20 cellular contexts compared by ENCODE assay signal in genomic region chr16:49179714-49180330, GRCh38.
DNase-seq lines count a peak whose midpoint lies in the region; ATAC-seq, FAIRE-seq and TF ChIP-seq lines count a peak whose summit lies in the region.
"Had no signal": no experiment of that assay in that cellular context is flagged by ENCODE, and none has a peak within 500 bp of the region (broad histone marks: within the 10 kb centered on the region; RNA-seq: fewer than 3 reads in every experiment).

No MANE protein-coding gene starts in this region.

- peaks cover 3% of the 10 kb centered on the region for H3K4me1 Mint-ChIP-seq in progenitor cell of endocrine pancreas (ENCODE audit: low read depth)
- H3K4me1 Mint-ChIP-seq in chondrocyte (ENCODE audit: low read depth), result no peaks in the 10 kb centered on the region

- 0 out of 2 replicates have a peak overlapping the region, but pooled peaks have one; percentile 43 for H2AFZ ChIP-seq in H1 (ENCODE audit: low read length)
- H2AFZ ChIP-seq: GM23248 had no signal

- CTCF ChIA-PET in HEK293 (lab: Yijun Ruan, JAX), result no interaction called here
- CTCF ChIA-PET in H1 (lab: Charles Lee; ENCODE audit: partially characterized antibody), result interaction anchor here (0.7 to 2.2 kb wide), 8 partner anchors 9 to 169 kb away, joined by 3 to 10 read pairs (median 4); no protein-coding TSS in a partner anchor

- TF ChIP-seq POLR2A in H1 (IDR thresholded peaks at IDR 0.05; ENCODE audit: control extremely low read depth in 1 of 2, low read depth in 2 of 2, low read length in 2 of 2), result no peak

- peak overlapping the region; percentile 20; the same call in 1 of the 2 replicates for H2BK15ac ChIP-seq in H1 (ENCODE audit: low read length)

- H3K27ac ChIP-seq in HEK293 (ENCODE audit: extremely low read depth, low read depth, low read length) (no peak overlapping the region), H1 (ENCODE audit: low read depth, low read length) (no peak overlapping the region), small intestine (ENCODE audit: low read depth in 1 of 2, low read length in 1 of 2) (no peak overlapping the region)
- H3K27ac ChIP-seq: GM23248 had no signal

- no peak for TF ChIP-seq EP300 in H1 (IDR thresholded peaks at IDR 0.05; ENCODE audit: borderline replicate concordance in 1 of 2, low read depth in 2 of 2, low read length in 2 of 2)

- FAIRE-seq in H1 (lab: Jason Lieb, UNC), result no peak
- FAIRE-seq in small intestine (lab: Jason Lieb, UNC), result no peak
- FAIRE-seq: HepG2 had no signal

- no peaks in the 10 kb centered on the region; the same call in 1 of the 2 replicates for H3K23me2 ChIP-seq in H1 (ENCODE audit: low read depth, low read length)

- no peaks in the 10 kb centered on the region for H3K79me1 ChIP-seq in H1 (ENCODE audit: low read depth, low read length)

- ATAC-seq in HG03342 (IDR thresholded peaks at IDR 0.05; ENCODE audit: unreplicated experiment), result no peak
- ATAC-seq: HepG2 had no signal

- no peak overlapping the region for H2BK5ac ChIP-seq in H1 (ENCODE audit: low read depth, low read length)

- H2AK5ac ChIP-seq in H1 (ENCODE audit: low read depth, low read length), result no peak overlapping the region

- no peak overlapping the region for H3K27ac Mint-ChIP-seq in progenitor cell of endocrine pancreas
- H3K27ac Mint-ChIP-seq in chondrocyte (ENCODE audit: unreplicated experiment), result no peak overlapping the region

- H3K4me3 Mint-ChIP-seq in progenitor cell of endocrine pancreas (ENCODE audit: low read depth) (no peak overlapping the region), chondrocyte (ENCODE audit: unreplicated experiment) (no peak overlapping the region)

- H3K27me3 Mint-ChIP-seq in progenitor cell of endocrine pancreas (peaks cover 31% of the 10 kb centered on the region), chondrocyte (ENCODE audit: low read depth) (no peaks in the 10 kb centered on the region)

- no peak overlapping the region for H2BK20ac ChIP-seq in H1 (ENCODE audit: low read length)

- H3K9me3 ChIP-seq in HEK293 (ENCODE audit: control insufficient read depth, insufficient read depth, low read depth, low read length) (no peaks in the 10 kb centered on the region), MG63 (no peaks in the 10 kb centered on the region), H1 (ENCODE audit: insufficient read depth in 2 of 2, low read depth in 1 of 2, low read length in 1 of 2) (no peaks in the 10 kb centered on the region), small intestine (ENCODE audit: control insufficient read depth, low read depth) (no peaks in the 10 kb centered on the region)
- H3K9me3 ChIP-seq: SK-N-SH had no signal

- H3K4me3 ChIP-seq in HEK293 (ENCODE audit: low read depth, low read length), result no peak overlapping the region
- no peak overlapping the region for H3K4me3 ChIP-seq in MG63
- H3K4me3 ChIP-seq in H1 (ENCODE audit: extremely low read depth in 1 of 4, insufficient read depth in 2 of 4, low read depth in 3 of 4, low read length in 4 of 4), result no peak overlapping the region
- no peak overlapping the region for H3K4me3 ChIP-seq in small intestine (ENCODE audit: low read depth in 1 of 2, low read length in 2 of 2)
- H3K4me3 ChIP-seq: GM23248 had no signal

- no peak for TF ChIP-seq RAD21 in H1 (IDR thresholded peaks at IDR 0.05 in 1 of 2, conservative IDR thresholded peaks at IDR 0.05 in 1 of 2; ENCODE audit: low read depth in 2 of 2, low read length in 2 of 2)

- no peak overlapping the region for H3K4me2 ChIP-seq in H1 (ENCODE audit: insufficient read depth in 1 of 2, low read depth in 2 of 2, low read length in 2 of 2)
- H3K4me2 ChIP-seq: SK-N-SH had no signal

- no peak overlapping the region for H3K9ac ChIP-seq in H1 (replicated peaks in 1 of 4; ENCODE audit: extremely low read depth in 1 of 4, low read depth in 3 of 4, low read length in 3 of 4)
- H3K9ac ChIP-seq: GM23248, SK-N-SH had no signal

- no peak overlapping the region for H4K8ac ChIP-seq in H1 (ENCODE audit: extremely low read depth, insufficient read depth, low read length)

- H3K18ac ChIP-seq in H1 (ENCODE audit: extremely low read depth, low read length), result no peak overlapping the region

- H3K36me3 Mint-ChIP-seq in progenitor cell of endocrine pancreas (ENCODE audit: insufficient read depth) (no peaks in the 10 kb centered on the region), chondrocyte (ENCODE audit: low read depth) (no peaks in the 10 kb centered on the region)

- H3K4me1 ChIP-seq in HEK293 (ENCODE audit: control insufficient read depth, insufficient read depth, low read length) (peaks cover 22% of the 10 kb centered on the region), H1 (replicated peaks in 1 of 4; ENCODE audit: control insufficient read depth in 3 of 4, insufficient read depth in 4 of 4, low read length in 3 of 4) (peaks cover 0 to 4% (median 2%) of the 10 kb centered on the region in 4 experiments; a peak in 1 of 7 replicates), small intestine (ENCODE audit: control insufficient read depth in 2 of 2, insufficient read depth in 1 of 2, low read depth in 1 of 2, low read length in 1 of 2) (peaks cover 0 to 6% of the 10 kb centered on the region in 2 donors)

- H2BK12ac ChIP-seq in H1 (ENCODE audit: low read depth, low read length), result no peak overlapping the region

- no peaks in the 10 kb centered on the region for H3K36me3 ChIP-seq in HEK293 (ENCODE audit: control insufficient read depth in 2 of 2, insufficient read depth in 1 of 2, low read length in 2 of 2)
- no peaks in the 10 kb centered on the region for H3K36me3 ChIP-seq in MG63
- H3K36me3 ChIP-seq in H1 (ENCODE audit: control insufficient read depth in 2 of 4, insufficient read depth in 4 of 4, low read length in 3 of 4), result no peaks in the 10 kb centered on the region
- H3K36me3 ChIP-seq in small intestine (ENCODE audit: control insufficient read depth in 2 of 2, insufficient read depth in 2 of 2, low read length in 2 of 2), result no peaks in the 10 kb centered on the region

- H3K9me3 Mint-ChIP-seq in progenitor cell of endocrine pancreas (ENCODE audit: low read depth) (no peaks in the 10 kb centered on the region), chondrocyte (ENCODE audit: low read depth) (no peaks in the 10 kb centered on the region)

- DNase-seq in MG63 (peak; percentile 84), H1 (ENCODE audit: low read depth in 1 of 2, low spot score in 2 of 2) (no peak), small intestine (peak; percentile 18), progenitor cell of endocrine pancreas (ENCODE audit: low spot score, unreplicated experiment) (no peak), chondrocyte (ENCODE audit: low spot score) (no peak)
- DNase-seq: ACHN; C1 segment of cervical spinal cord; GF-D8; GM23248; KG1; NCI-H1048; NCI-H1436; NCI-H1930; NCI-H69; NK-92 treated with Interleukin-12 subunit alpha and Interleukin-12 subunit beta, amount 100 ng/mL, for 24 hours; SHP77 treated with DMSO at 0.1 percent for 48 hours; SK-N-SH had no signal

- H2BK120ac ChIP-seq in H1 (replicated peaks; ENCODE audit: low read depth, low read length), result no peak overlapping the region

- H4K5ac ChIP-seq in H1 (ENCODE audit: insufficient read length, low read depth, low read length), result no peak overlapping the region

- no peaks in the 10 kb centered on the region for H3K27me3 ChIP-seq in MG63
- no peaks in the 10 kb centered on the region for H3K27me3 ChIP-seq in H1 (replicated peaks in 1 of 4; ENCODE audit: control insufficient read depth in 3 of 4, extremely low read depth in 1 of 4, insufficient read depth in 3 of 4, low read length in 3 of 4)
- no peaks in the 10 kb centered on the region for H3K27me3 ChIP-seq in small intestine (ENCODE audit: control insufficient read depth in 2 of 2, insufficient read depth in 2 of 2, low read length in 2 of 2)

- H3K79me2 ChIP-seq in H1 (ENCODE audit: control insufficient read depth in 1 of 2, insufficient read depth in 2 of 2, low read length in 2 of 2), result no peaks in the 10 kb centered on the region

- 74% methylated on average over 4 of the region's 4 CpGs; no CpG with 5 or more reads in 1 of the 2 experiments for WGBS in H1 (ENCODE audit: extremely low coverage in 1 of 2, insufficient coverage in 1 of 2, insufficient read length in 1 of 2, insufficient replicate concordance in 2 of 2, low coverage in 1 of 2, low lambda C conversion rate in 2 of 2, missing lambda C conversion rate in 1 of 2), 2 experiments
- WGBS in small intestine, 3 donors, result 17 to 35% (median 23%) methylated on average over 4 of the region's 4 CpGs

- H3K56ac ChIP-seq in H1 (replicated peaks; ENCODE audit: insufficient read length, low read depth, low read length), result no peak overlapping the region

- no peaks in the 10 kb centered on the region for H4K20me1 ChIP-seq in H1 (replicated peaks in 1 of 2; ENCODE audit: control insufficient read depth in 1 of 2, insufficient read depth in 2 of 2, low read length in 2 of 2)

- TF ChIP-seq CTCF in HEK293 (tag by site-specific recombination; IDR thresholded peaks at IDR 0.05) (no peak), H1 (IDR thresholded peaks at IDR 0.05; ENCODE audit: control extremely low read depth in 1 of 3, insufficient read depth in 1 of 3, low read depth in 1 of 3, low read length in 3 of 3) (no peak), progenitor cell of endocrine pancreas (IDR thresholded peaks at IDR 0.05; ENCODE audit: unreplicated experiment) (no peak), chondrocyte (IDR thresholded peaks at IDR 0.05) (no peak)

- no peak overlapping the region for H4K91ac ChIP-seq in H1 (replicated peaks; ENCODE audit: insufficient read length, low read length)

- H3K23ac ChIP-seq in H1 (ENCODE audit: insufficient read length), result no peak overlapping the region

- H3K14ac ChIP-seq in H1 (ENCODE audit: insufficient read length), result no peak overlapping the region

- POLR2A ChIA-PET in HEK293 (lab: Yijun Ruan, JAX), result no interaction called here
- POLR2A ChIA-PET in H1 (lab: Charles Lee; ENCODE audit: partially characterized antibody), result no interaction called here

- no peak overlapping the region for H3K4ac ChIP-seq in H1 (replicated peaks; ENCODE audit: insufficient read length, low read depth, low read length)

TF ChIP-seq in HEK293, 187 proteins besides CTCF, POLR2A, EP300 and RAD21 (continues in another document):
- TF ChIP-seq KLF7 (tag by site-specific recombination; IDR thresholded peaks at IDR 0.05; ENCODE audit: borderline replicate concordance), result no peak

TF ChIP-seq in H1, 55 proteins besides CTCF, POLR2A, EP300 and RAD21:
- TF ChIP-seq CEBPB (IDR thresholded peaks at IDR 0.05; ENCODE audit: low read depth, low read length) (no peak), TBP (IDR thresholded peaks at IDR 0.05; ENCODE audit: low read depth, low read length) (0 out of 2 replicates have a peak, but pooled peaks have one; percentile 33)

Comparison
In these comparisons a context has a peak if more than half of its experiments do, and no peak if none do; other contexts are left out.
1. DNase-seq: peak in MG63 (single experiment) and small intestine (single experiment); none in H1 (0 of 2), progenitor cell of endocrine pancreas (single experiment) and chondrocyte (single experiment).